Comparison of ENCODE assay signal across 9 cellular contexts in genomic region chr12:57783466-57783801, GRCh38. TPM values are rescaled to one million over a fixed set of nuclear protein-coding genes. Genes with fewer than 3 reads are reported as not detected.
DNase-seq lines count a peak whose midpoint lies in the region; ATAC-seq and TF ChIP-seq lines count a peak whose summit lies in the region.
"Had no signal": no experiment of that assay in that cellular context is flagged by ENCODE, and none has a peak within 500 bp of the region (broad histone marks: within the 10 kb centered on the region; RNA-seq: fewer than 3 reads in every experiment).

No MANE protein-coding gene starts in this region.

- CTCF ChIA-PET in GM10248 (lab: Yijun Ruan, JAX), result interaction anchor here (0.8 to 11.8 kb wide), 23 partner anchors 10 to 328 kb away, joined by 3 to 85 read pairs (median 6); partner anchors contain the start of genes ATP23, CYP27B1, EEF1AKMT3 and METTL1

- no peak for TF ChIP-seq RAD21 in neural cell (conservative IDR thresholded peaks at IDR 0.05)

- H3K4me1 ChIP-seq in BLaER1, result peaks cover 35% of the 10 kb centered on the region

- H3K9me2 ChIP-seq in neural cell (ENCODE audit: insufficient read depth, low read length), result no peaks in the 10 kb centered on the region

- no peak overlapping the region for H2AFZ ChIP-seq in neural cell (ENCODE audit: low read depth, low read length)

- DNase-seq in MG63, result no peak
- DNase-seq in effector memory CD8-positive, alpha-beta T cell, result no peak
- DNase-seq in GM10248 (ENCODE audit: extremely low spot score), result no peak
- no peak for DNase-seq in HUDEP-2 (lab: John Stamatoyannopoulos, UW; ENCODE audit: unreplicated experiment in 76 of 76)
- no peak for DNase-seq in stimulated activated CD4-positive, alpha-beta T cell treated with anti-CD3 and anti-CD28 coated beads, Interleukin-4, amount 100 ng/mL, for 1 hour
- DNase-seq: NCI-H2081 treated with DMSO at 0.1 percent for 48 hours had no signal

- H3K4me3 ChIP-seq in BLaER1 (peak overlapping the region; percentile 92), MG63 (peak overlapping the region; percentile 71), neural cell (ENCODE audit: low read length) (peak overlapping the region; percentile 80)

- H4K20me1 ChIP-seq in BLaER1 (peaks cover 36% of the 10 kb centered on the region), neural cell (ENCODE audit: insufficient read depth) (no peaks in the 10 kb centered on the region)

- H3K9ac ChIP-seq in BLaER1 (peak overlapping the region; percentile 92), neural cell (ENCODE audit: low read length) (peak overlapping the region; percentile 72)

- peak overlapping the region; percentile 100 for H3K4me3 Mint-ChIP-seq in effector memory CD8-positive, alpha-beta T cell

- H3K9me3 ChIP-seq in BLaER1 (no peaks in the 10 kb centered on the region), MG63 (no peaks in the 10 kb centered on the region), neural cell (ENCODE audit: low read length) (no peaks in the 10 kb centered on the region)

- H3K36me3 ChIP-seq in BLaER1 (peaks cover 63% of the 10 kb centered on the region), MG63 (peaks cover 36% of the 10 kb centered on the region), neural cell (ENCODE audit: insufficient read depth, low read length) (no peaks in the 10 kb centered on the region)

- no peaks in the 10 kb centered on the region for H3F3A ChIP-seq in neural cell (ENCODE audit: insufficient read depth, low read length, poor library complexity, severe bottlenecking)

- H3K4me1 Mint-ChIP-seq in effector memory CD8-positive, alpha-beta T cell (ENCODE audit: low read depth in 2 of 2), result peaks cover 32 to 36% of the 10 kb centered on the region in 2 donors

- H3K36me3 Mint-ChIP-seq in effector memory CD8-positive, alpha-beta T cell (ENCODE audit: insufficient read depth), result peaks cover 51% of the 10 kb centered on the region

- peak overlapping the region in 1 of 2 donors; percentile 99 for H3K27ac Mint-ChIP-seq in effector memory CD8-positive, alpha-beta T cell

- H3K27ac ChIP-seq in BLaER1 (peak overlapping the region; percentile 83), neural cell (ENCODE audit: low read length) (no peak overlapping the region)

- TF ChIP-seq CTCF in neural cell (IDR thresholded peaks at IDR 0.05; ENCODE audit: poor library complexity, severe bottlenecking) (no peak), GM10248 (IDR thresholded peaks at IDR 0.05; ENCODE audit: control extremely low read depth, extremely low read depth, low read depth, missing control alignments) (no peak)

- POLR2A ChIA-PET in GM10248 (lab: Yijun Ruan, JAX), result no interaction called here

- H3K27me3 Mint-ChIP-seq in effector memory CD8-positive, alpha-beta T cell, result no peaks in the 10 kb centered on the region

- no peak for TF ChIP-seq EP300 in neural cell (conservative IDR thresholded peaks at IDR 0.05; ENCODE audit: poor library complexity, severe bottlenecking)

- H3K4me2 ChIP-seq in BLaER1 (peak overlapping the region; percentile 92), neural cell (ENCODE audit: low read length) (peak overlapping the region; percentile 96)

- ATAC-seq in effector memory CD8-positive, alpha-beta T cell (replicated peaks), result no peak
- no peak for ATAC-seq in HG03108 (IDR thresholded peaks at IDR 0.05; ENCODE audit: unreplicated experiment)

- peaks cover 10% of the 10 kb centered on the region for H3K79me2 ChIP-seq in neural cell (replicated peaks; ENCODE audit: insufficient read depth, low read length)

- no peaks in the 10 kb centered on the region for H3K9me3 Mint-ChIP-seq in effector memory CD8-positive, alpha-beta T cell

- H3K27me3 ChIP-seq in BLaER1 (no peaks in the 10 kb centered on the region), MG63 (no peaks in the 10 kb centered on the region), neural cell (ENCODE audit: insufficient read depth, low read depth, low read length) (no peaks in the 10 kb centered on the region)

TF ChIP-seq in neural cell, 6 proteins besides CTCF, POLR2A, EP300 and RAD21:
- TF ChIP-seq TAF1 (IDR thresholded peaks at IDR 0.05; ENCODE audit: low read depth) (no peak), REST (IDR thresholded peaks at IDR 0.05; ENCODE audit: borderline replicate concordance) (no peak), MXI1 (conservative IDR thresholded peaks at IDR 0.05; ENCODE audit: poor library complexity, severe bottlenecking) (no peak), POLR2AphosphoS5 (IDR thresholded peaks at IDR 0.05) (no peak), SMC3 (conservative IDR thresholded peaks at IDR 0.05; ENCODE audit: poor library complexity) (no peak), EZH2 (IDR thresholded peaks at IDR 0.05; ENCODE audit: borderline replicate concordance, insufficient read depth, low read length, poor library complexity, severe bottlenecking) (no peak)

RNA-seq across cellular contexts. Expression of gene TSFM, which starts 0.8 kb away (rescaled TPM):
- 30.4 and 45.4 TPM in 2 replicates for total RNA-seq in MG63 (2014; rRNA removed; shearing (Covaris generic); ENCODE audit: low replicate concordance)
- polyA plus RNA-seq in neural cell, result 30.2 and 37.8 TPM in 2 replicates
- polyA minus RNA-seq in neural cell, result 26.4 and 29.2 TPM in 2 replicates

RNA-seq across cellular contexts. Expression of gene EEF1AKMT3, which starts 11.0 kb away (rescaled TPM):
- total RNA-seq in MG63 (2014; rRNA removed; shearing (Covaris generic); ENCODE audit: low replicate concordance), result 4.2 and 20.9 TPM in 2 replicates
- polyA plus RNA-seq in neural cell, result 1.6 and 2.0 TPM in 2 replicates
- polyA minus RNA-seq in neural cell, result 0.46 and 0.73 TPM in 2 replicates

RNA-seq across cellular contexts. Expression of gene METTL1, which starts 11.5 kb away (rescaled TPM):
- 10.0 and 33.6 TPM in 2 replicates for total RNA-seq in MG63 (2014; rRNA removed; shearing (Covaris generic); ENCODE audit: low replicate concordance)
- polyA plus RNA-seq in neural cell, result 1.9 and 2.0 TPM in 2 replicates
- 0.81 TPM in 1 of 2 replicates, not detected in the other for polyA minus RNA-seq in neural cell

RNA-seq across cellular contexts. Expression of gene CYP27B1, which starts 16.6 kb away (rescaled TPM):
- not detected in 2 replicates for total RNA-seq in MG63 (2014; rRNA removed; shearing (Covaris generic); ENCODE audit: low replicate concordance)
- 0.86 and 1.4 TPM in 2 replicates for polyA plus RNA-seq in neural cell
- polyA minus RNA-seq in neural cell, result not detected in 2 replicates

RNA-seq across cellular contexts. Expression of gene MARCHF9, which starts 28.5 kb away (rescaled TPM):
- total RNA-seq in MG63 (2014; rRNA removed; shearing (Covaris generic); ENCODE audit: low replicate concordance), result 2.4 and 4.9 TPM in 2 replicates
- 34.5 and 47.8 TPM in 2 replicates for polyA plus RNA-seq in neural cell
- 23.6 and 29.9 TPM in 2 replicates for polyA minus RNA-seq in neural cell
